9 cellular contexts compared by ENCODE assay signal in genomic region chr6:28606424-28607391, GRCh38.
DNase-seq lines count a peak whose midpoint lies in the region; FAIRE-seq and TF ChIP-seq lines count a peak whose summit lies in the region.
"Had no signal": no experiment of that assay in that cellular context is flagged by ENCODE, and none has a peak within 500 bp of the region (broad histone marks: within the 10 kb centered on the region; RNA-seq: fewer than 3 reads in every experiment).

No MANE protein-coding gene starts in this region.

- H3K9me3 Mint-ChIP-seq in astrocyte (ENCODE audit: unreplicated experiment): no peaks in the 10 kb centered on the region

- peaks cover 3% of the 10 kb centered on the region for H3K27me3 Mint-ChIP-seq in astrocyte (ENCODE audit: low read depth, unreplicated experiment)

- H3K9me3 ChIP-seq in OCI-LY1 (ENCODE audit: low read length) (no peaks in the 10 kb centered on the region), astrocyte (ENCODE audit: insufficient read depth, low read depth, low read length) (no peaks in the 10 kb centered on the region), thyroid gland (no peaks in the 10 kb centered on the region), tibial nerve (no peaks in the 10 kb centered on the region)

- no peak for TF ChIP-seq EP300 in tibial nerve (IDR thresholded peaks at IDR 0.05)

- H2AFZ ChIP-seq in OCI-LY1 (ENCODE audit: low read length) (no peak overlapping the region; the same call in 1 of the 2 replicates), astrocyte (ENCODE audit: low read depth, low read length) (peak overlapping the region; percentile 90)

- H3K9ac ChIP-seq in OCI-LY1 (ENCODE audit: low read length) (peak overlapping the region; percentile 18; the same call in 1 of the 2 replicates), astrocyte (ENCODE audit: low read length) (peak overlapping the region; percentile 62)

- FAIRE-seq in astrocyte (lab: Jason Lieb, UNC): no peak

- H3K4me3 ChIP-seq in OCI-LY1 (ENCODE audit: low read depth, low read length, poor library complexity, severe bottlenecking) (peak overlapping the region; percentile 57), astrocyte (ENCODE audit: insufficient read depth, low read depth, low read length) (peak overlapping the region; percentile 72), kidney epithelial cell (ENCODE audit: low read depth, low read length) (peak overlapping the region; percentile 41), thyroid gland (replicated peaks in 1 of 3) (no peak overlapping the region), tibial nerve (peak overlapping the region in 1 of 4 donors; percentile 44)

- H3K79me2 ChIP-seq in OCI-LY1 (ENCODE audit: insufficient read depth, low read length): no peaks in the 10 kb centered on the region
- no peaks in the 10 kb centered on the region for H3K79me2 ChIP-seq in astrocyte (ENCODE audit: insufficient read depth, low read length)

- peak; percentile 11 for DNase-seq in NCI-H2107 treated with DMSO at 0.1 percent for 48 hours (lab: John Stamatoyannopoulos, UW; ENCODE audit: unreplicated experiment)
- no peak for DNase-seq in NCI-H2107 (lab: John Stamatoyannopoulos, UW)
- DNase-seq in HT1080 (ENCODE audit: low read depth): peak; percentile 78
- peak; percentile 70 for DNase-seq in astrocyte (ENCODE audit: low read depth)
- no peak for DNase-seq in kidney epithelial cell (ENCODE audit: low read depth)
- DNase-seq in thyroid gland: peak; percentile 22 to 28
- DNase-seq in tibial nerve (ENCODE audit: low spot score in 2 of 2): no peak

- TF ChIP-seq POLR2A in thyroid gland (IDR thresholded peaks at IDR 0.05): no peak
- no peak for TF ChIP-seq POLR2A in tibial nerve (IDR thresholded peaks at IDR 0.05)

- H3K27me3 ChIP-seq in OCI-LY1 (ENCODE audit: insufficient read depth, low read length): no peaks in the 10 kb centered on the region
- H3K27me3 ChIP-seq in astrocyte (ENCODE audit: insufficient read depth, low read length): peaks cover 2% of the 10 kb centered on the region
- no peaks in the 10 kb centered on the region for H3K27me3 ChIP-seq in kidney epithelial cell (ENCODE audit: control insufficient read depth, insufficient read depth, low read length)
- H3K27me3 ChIP-seq in thyroid gland: no peaks in the 10 kb centered on the region
- peaks cover 0 to 12% of the 10 kb centered on the region in 2 donors for H3K27me3 ChIP-seq in tibial nerve

- H3K4me1 ChIP-seq in OCI-LY1 (ENCODE audit: insufficient read depth, low read length, severe bottlenecking): peaks cover 12% of the 10 kb centered on the region
- no peaks in the 10 kb centered on the region for H3K4me1 ChIP-seq in astrocyte (ENCODE audit: insufficient read depth, low read length)
- no peaks in the 10 kb centered on the region for H3K4me1 ChIP-seq in thyroid gland
- peaks cover 0 to 12% (median 0%) of the 10 kb centered on the region in 4 donors for H3K4me1 ChIP-seq in tibial nerve

- H3K36me3 ChIP-seq in OCI-LY1 (ENCODE audit: insufficient read depth, low read length) (no peaks in the 10 kb centered on the region), astrocyte (ENCODE audit: insufficient read depth, low read length) (no peaks in the 10 kb centered on the region), kidney epithelial cell (ENCODE audit: control insufficient read depth, insufficient read depth, low read length) (no peaks in the 10 kb centered on the region), thyroid gland (no peaks in the 10 kb centered on the region), tibial nerve (no peaks in the 10 kb centered on the region)

- peak; percentile 23; the same call in 1 of the 2 replicates for TF ChIP-seq CTCF in OCI-LY1 (IDR thresholded peaks at IDR 0.05; ENCODE audit: low read length)
- peak; percentile 43 for TF ChIP-seq CTCF in astrocyte (IDR thresholded peaks at IDR 0.05; ENCODE audit: insufficient read depth, low read depth, low read length)
- TF ChIP-seq CTCF in kidney epithelial cell (IDR thresholded peaks at IDR 0.05; ENCODE audit: insufficient read depth, low read length, poor library complexity, severe bottlenecking): peak; percentile 32
- peak in 3 of 6 experiments; percentile 22 to 40 (median 28) for TF ChIP-seq CTCF in thyroid gland (IDR thresholded peaks at IDR 0.05)
- peak in 2 of 5 experiments; percentile 7 to 15 for TF ChIP-seq CTCF in tibial nerve (IDR thresholded peaks at IDR 0.05)

- H3K36me3 Mint-ChIP-seq in astrocyte (ENCODE audit: low read depth, unreplicated experiment): no peaks in the 10 kb centered on the region
- H3K36me3 Mint-ChIP-seq: CD8-positive, alpha-beta memory T cell had no signal

- H3K27ac Mint-ChIP-seq in astrocyte (ENCODE audit: unreplicated experiment): peak overlapping the region; percentile 78
- H3K27ac Mint-ChIP-seq: CD8-positive, alpha-beta memory T cell had no signal

- H3K9me2 ChIP-seq in OCI-LY1 (ENCODE audit: low read depth, low read length): no peaks in the 10 kb centered on the region

- intact Hi-C loops in thyroid gland (cut with DNase I): no loop called here

- H3K4me2 ChIP-seq in OCI-LY1 (ENCODE audit: low read length): peak overlapping the region; percentile 63
- peak overlapping the region; percentile 83 for H3K4me2 ChIP-seq in astrocyte (ENCODE audit: low read length)

- 5% methylated on average over 30 of the region's 30 CpGs for WGBS in thyroid gland, 2 donors
- WGBS in tibial nerve, 2 donors: 3% methylated on average over 30 of the region's 30 CpGs

- H3F3A ChIP-seq in OCI-LY1 (ENCODE audit: insufficient read depth, low read length): no peaks in the 10 kb centered on the region

- H4K20me1 ChIP-seq in OCI-LY1 (ENCODE audit: insufficient read depth, low read length) (no peaks in the 10 kb centered on the region), astrocyte (ENCODE audit: insufficient read depth, low read length) (no peaks in the 10 kb centered on the region)

- peaks cover 3% of the 10 kb centered on the region for H3K4me1 Mint-ChIP-seq in astrocyte (ENCODE audit: low read depth, unreplicated experiment)

- H3K4me3 Mint-ChIP-seq in astrocyte (ENCODE audit: unreplicated experiment): peak overlapping the region; percentile 86

- H3K27ac ChIP-seq in OCI-LY1 (ENCODE audit: low read depth, low read length, poor library complexity, severe bottlenecking) (no peak overlapping the region), astrocyte (ENCODE audit: low read depth, low read length) (peak overlapping the region; percentile 2), thyroid gland (no peak overlapping the region), tibial nerve (no peak overlapping the region)

Comparison
In these comparisons a context has a peak if more than half of its experiments do, and no peak if none do; other contexts are left out.
1. DNase-seq: peak in NCI-H2107 treated with DMSO at 0.1 percent for 48 hours (single experiment), HT1080 (single experiment), astrocyte (single experiment) and thyroid gland (2 of 2); none in NCI-H2107 (single experiment), kidney epithelial cell (single experiment) and tibial nerve (0 of 2).
2. H3K4me3 ChIP-seq: peak in OCI-LY1 (single experiment), astrocyte (single experiment) and kidney epithelial cell (single experiment); none in thyroid gland (0 of 3).